14 cellular contexts compared by ENCODE assay signal in the genomic region with DNA sequence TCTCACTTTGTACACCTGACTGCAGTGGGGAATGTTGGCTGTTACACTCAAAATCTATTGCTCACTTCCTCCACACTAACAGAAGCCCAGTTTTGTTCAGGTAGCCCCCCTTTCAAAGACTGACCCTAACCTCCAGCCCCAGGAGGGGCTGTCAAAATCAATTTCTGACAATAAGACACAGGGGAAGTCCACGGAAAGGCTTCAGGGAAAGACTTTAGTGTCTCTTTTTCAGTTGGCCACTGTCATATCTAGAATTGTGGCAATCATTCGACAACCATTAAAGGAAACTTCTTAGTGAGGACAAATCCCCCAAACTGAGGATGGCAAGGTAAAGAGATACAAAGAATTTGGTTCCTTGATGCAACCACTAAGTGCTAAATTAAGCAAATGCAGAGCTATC.
"Had no signal": no experiment of that assay in that cellular context is flagged by ENCODE, and none has a peak within 500 bp of the region (broad histone marks: within the 10 kb centered on the region; RNA-seq: fewer than 3 reads in every experiment).

No MANE protein-coding gene starts in this region.

- H3K9me3 Mint-ChIP-seq: activated naive CD4-positive, alpha-beta T cell treated with anti-CD3 and anti-CD28 coated beads, Interleukin-2, amount 50 U/mL, for 24 hours had no signal

- H3K27ac Mint-ChIP-seq: activated naive CD4-positive, alpha-beta T cell treated with anti-CD3 and anti-CD28 coated beads, Interleukin-2, amount 50 U/mL, for 24 hours; endodermal cell had no signal

- H3K4me1 Mint-ChIP-seq: activated naive CD4-positive, alpha-beta T cell treated with anti-CD3 and anti-CD28 coated beads, Interleukin-2, amount 50 U/mL, for 24 hours had no signal

- H3K4me3 Mint-ChIP-seq: activated naive CD4-positive, alpha-beta T cell treated with anti-CD3 and anti-CD28 coated beads, Interleukin-2, amount 50 U/mL, for 24 hours; endodermal cell had no signal

- ATAC-seq: gastrocnemius medialis, heart left ventricle, sciatic nerve had no signal

- DNase-seq: activated CD4-positive, alpha-beta T cell treated with anti-CD3 and anti-CD28 coated beads, Interleukin-2, amount 50 U/mL, for 48 hours; activated CD4-positive, CD25-positive, alpha-beta regulatory T cell treated with anti-CD3 and anti-CD28 coated beads, Interleukin-2, amount 50 U/mL, for 72 hours; activated effector memory CD4-positive, alpha-beta T cell treated with anti-CD3 and anti-CD28 coated beads, Interleukin-2, amount 50 U/mL, for 16 hours; adrenal gland; dorsolateral prefrontal cortex; endodermal cell; gastrocnemius medialis; heart left ventricle; ovary; spleen; stimulated activated CD4-positive, alpha-beta T cell treated with anti-CD3 and anti-CD28 coated beads, Interleukin-1b, Interleukin-23, amount 100 ng/mL, for 48 hours; T1000 had no signal
